In the genomic region with DNA sequence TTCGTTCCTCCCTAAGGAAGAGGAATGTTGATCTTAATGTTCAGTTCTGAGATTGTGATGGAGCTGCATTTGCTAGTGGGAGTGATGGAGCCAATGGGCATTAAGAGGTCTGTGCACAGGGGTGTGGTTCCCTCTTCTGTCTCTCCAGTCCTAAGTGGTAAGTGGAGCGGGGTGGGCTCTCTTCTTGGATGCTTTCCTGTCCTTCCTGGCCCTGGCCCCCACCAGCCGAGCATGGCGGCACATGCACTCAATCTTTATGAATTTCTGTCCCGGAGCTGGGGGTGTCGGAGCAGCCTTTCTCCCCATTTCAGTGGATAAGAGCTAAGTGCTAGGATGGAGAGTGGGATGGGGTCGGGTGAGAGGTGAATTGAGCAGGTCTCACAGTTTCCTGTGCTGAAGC, we compare ENCODE assay signal across 30 cellular contexts. TPM values are rescaled to one million over a fixed set of nuclear protein-coding genes. Genes with fewer than 3 reads are reported as not detected.
"Had no signal": no experiment of that assay in that cellular context is flagged by ENCODE, and none has a peak within 500 bp of the region (broad histone marks: within the 10 kb centered on the region; RNA-seq: fewer than 3 reads in every experiment).

No MANE protein-coding gene starts in this region.

- H3K4me1 Mint-ChIP-seq: endodermal cell, immature natural killer cell, mesothelial cell of epicardium had no signal

- H3K79me2 ChIP-seq: hepatocyte had no signal

- H3K4me1 ChIP-seq: colonic mucosa, gastrocnemius medialis, lower lobe of right lung had no signal

- H3K4me3 Mint-ChIP-seq: dendritic cell treated with granulocyte-macrophage colony-stimulating factor and Interleukin-4, amounts not matched to agents 40 ng/mL and 50 ng/mL, for 4 days; effector memory CD8-positive, alpha-beta T cell; endodermal cell; immature natural killer cell; mesothelial cell of epicardium had no signal

- H3K27ac Mint-ChIP-seq: dendritic cell treated with granulocyte-macrophage colony-stimulating factor and Interleukin-4, amounts not matched to agents 40 ng/mL and 50 ng/mL, for 4 days; effector memory CD8-positive, alpha-beta T cell; endodermal cell; mesothelial cell of epicardium had no signal

- H3K27ac ChIP-seq: colonic mucosa, epithelial cell of prostate, esophagus squamous epithelium, gastrocnemius medialis, hepatocyte, lower lobe of right lung had no signal

- FAIRE-seq: endometrium, kidney had no signal

- H3K27me3 ChIP-seq: colonic mucosa, esophagus squamous epithelium, gastrocnemius medialis, hepatocyte had no signal

- ATAC-seq: effector memory CD8-positive, alpha-beta T cell; esophagus mucosa; gastrocnemius medialis; left colon; left lobe of liver; lower lobe of right lung; mucosa of descending colon had no signal

- H3K9me3 ChIP-seq: colonic mucosa, esophagus squamous epithelium, gastrocnemius medialis, lower lobe of right lung, mucosa of descending colon had no signal

- DNase-seq: colonic mucosa; cortex of kidney; effector CD8-positive, alpha-beta T cell; effector memory CD8-positive, alpha-beta T cell; endodermal cell; erythroblast; esophagus squamous epithelium; foreskin fibroblast; foreskin melanocyte; gastrocnemius medialis; glutamatergic neuron; head of caudate nucleus; hypothalamus; immature natural killer cell; islet precursor cell; kidney; kidney glomerular epithelial cell; left colon; left ventricle myocardium superior; lower lobe of right lung; mesenchymal stem cell; mucosa of descending colon had no signal

- H3K9me3 Mint-ChIP-seq: dendritic cell treated with granulocyte-macrophage colony-stimulating factor and Interleukin-4, amounts not matched to agents 40 ng/mL and 50 ng/mL, for 4 days; effector memory CD8-positive, alpha-beta T cell; endodermal cell; immature natural killer cell; mesothelial cell of epicardium had no signal

- H3K36me3 Mint-ChIP-seq: mesothelial cell of epicardium had no signal

- H3K4me2 ChIP-seq: hepatocyte had no signal

- H3K4me3 ChIP-seq: colonic mucosa, esophagus squamous epithelium, gastrocnemius medialis, hepatocyte, lower lobe of right lung, mucosa of descending colon had no signal

- H2AFZ ChIP-seq: hepatocyte had no signal

- H3K36me3 ChIP-seq: colonic mucosa, gastrocnemius medialis had no signal

RNA-seq across cellular contexts. Expression of a gene that starts 37.6 kb away (rescaled TPM):
- total RNA-seq: glomerular endothelial cell had no signal
